Comparison of ENCODE assay signal across 16 cellular contexts in the genomic region with DNA sequence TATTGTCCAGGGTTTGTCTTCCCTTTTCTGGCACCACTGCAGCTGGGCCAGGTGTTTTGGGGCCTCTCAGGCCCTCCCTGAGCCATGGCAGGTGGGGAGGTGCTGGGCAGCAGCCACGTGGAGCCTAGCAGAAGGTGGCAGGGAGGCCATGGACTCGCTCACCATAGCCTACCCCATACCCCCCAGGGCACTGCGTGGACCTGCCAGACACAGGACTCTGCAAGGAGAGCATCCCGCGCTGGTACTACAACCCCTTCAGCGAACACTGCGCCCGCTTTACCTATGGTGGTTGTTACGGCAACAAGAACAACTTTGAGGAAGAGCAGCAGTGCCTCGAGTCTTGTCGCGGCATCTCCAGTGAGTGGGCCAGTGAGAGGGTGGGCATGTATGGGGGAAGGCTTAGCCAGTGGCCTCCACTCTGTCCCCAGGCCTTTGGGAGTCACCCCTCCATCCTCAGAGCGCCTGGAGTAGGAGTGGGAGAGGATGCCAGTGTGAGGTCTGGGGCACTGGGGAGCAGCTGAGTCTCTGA. TPM values are rescaled to one million over a fixed set of nuclear protein-coding genes. Genes with fewer than 3 reads are reported as not detected.
"Had no signal": no experiment of that assay in that cellular context is flagged by ENCODE, and none has a peak within 500 bp of the region (broad histone marks: within the 10 kb centered on the region; RNA-seq: fewer than 3 reads in every experiment).

No MANE protein-coding gene starts in this region.

- H3K4me3 ChIP-seq: hepatocyte, pancreas, thyroid gland, vagina had no signal

- H3K36me3 Mint-ChIP-seq: activated naive CD8-positive, alpha-beta T cell had no signal

- H3K27ac ChIP-seq: brain microvascular endothelial cell, thyroid gland, vagina had no signal

- H3K27me3 ChIP-seq: brain microvascular endothelial cell, hepatocyte, pancreas, thyroid gland, vagina had no signal

- H3K4me3 Mint-ChIP-seq: activated naive CD8-positive, alpha-beta T cell; dendritic cell treated with granulocyte-macrophage colony-stimulating factor and Interleukin-4, amounts not matched to agents 40 ng/mL and 50 ng/mL, for 4 days; effector memory CD8-positive, alpha-beta T cell; T-helper 1 cell treated with Interleukin-12 subunit alpha and Interleukin-12 subunit beta and Interleukin-4 antibody, amounts not matched to agents 30 μg/mL and 1 μg/mL, for 36 hours had no signal

- H3K27ac Mint-ChIP-seq: activated naive CD8-positive, alpha-beta T cell; effector memory CD8-positive, alpha-beta T cell; T-helper 1 cell treated with Interleukin-12 subunit alpha and Interleukin-12 subunit beta and Interleukin-4 antibody, amounts not matched to agents 30 μg/mL and 1 μg/mL, for 36 hours had no signal

- H3K9me3 ChIP-seq: pancreas, thyroid gland, vagina had no signal

- H3K27me3 Mint-ChIP-seq: activated naive CD8-positive, alpha-beta T cell; dendritic cell treated with granulocyte-macrophage colony-stimulating factor and Interleukin-4, amounts not matched to agents 40 ng/mL and 50 ng/mL, for 4 days had no signal

- DNase-seq: activated CD4-positive, CD25-positive, alpha-beta regulatory T cell; amygdala; brain microvascular endothelial cell; effector memory CD8-positive, alpha-beta T cell; kidney glomerular epithelial cell; mesendoderm; retina; thyroid gland had no signal

- H3K36me3 ChIP-seq: brain microvascular endothelial cell, vagina had no signal

- H3K9me3 Mint-ChIP-seq: dendritic cell treated with granulocyte-macrophage colony-stimulating factor and Interleukin-4, amounts not matched to agents 40 ng/mL and 50 ng/mL, for 4 days; effector memory CD8-positive, alpha-beta T cell; T-helper 1 cell treated with Interleukin-12 subunit alpha and Interleukin-12 subunit beta and Interleukin-4 antibody, amounts not matched to agents 30 μg/mL and 1 μg/mL, for 36 hours had no signal

- ATAC-seq: effector memory CD8-positive, alpha-beta T cell; pancreas had no signal

RNA-seq across cellular contexts. Expression of gene PPP1R14D, which starts 27.3 kb away (rescaled TPM):
- total RNA-seq: hepatocyte, liver, skeletal muscle tissue, thyroid gland, vagina had no signal
